ENCODE assay signal across 9 cellular contexts in genomic region chr13:30832845-30833332, GRCh38.
DNase-seq lines count a peak whose midpoint lies in the region; TF ChIP-seq lines count a peak whose summit lies in the region.
"Had no signal": no experiment of that assay in that cellular context is flagged by ENCODE, and none has a peak within 500 bp of the region (broad histone marks: within the 10 kb centered on the region; RNA-seq: fewer than 3 reads in every experiment).

No MANE protein-coding gene starts in this region.

- no peak overlapping the region for H3K4me3 ChIP-seq in foreskin fibroblast (ENCODE audit: low read depth in 1 of 2, low read length in 2 of 2)
- H3K4me3 ChIP-seq: lung had no signal

- in situ Hi-C loops in Caki2 (cut with HindIII; ENCODE audit: low pct_unique_long_range_greater_than_20kb, low sequenced_read_pairs) = no loop called here
- in situ Hi-C loops in SK-MEL-5 (cut with HindIII; ENCODE audit: low pct_unique_long_range_greater_than_20kb, low sequenced_read_pairs) = no loop called here

- DNase-seq in Caki2 (ENCODE audit: low read depth) (peak; percentile 78), NCI-H1048 (lab: John Stamatoyannopoulos, UW) (peak; percentile 69), SK-MEL-5 (ENCODE audit: low read depth, low spot score) (peak; percentile 56), epithelial cell of prostate (ENCODE audit: low read depth, low spot score) (peak; percentile 80), foreskin fibroblast (no peak), AG08396 (ENCODE audit: low spot score) (no peak), GM10266 (ENCODE audit: extremely low spot score) (no peak)
- peak; percentile 23 for DNase-seq in stimulated activated CD4-positive, alpha-beta T cell treated with anti-CD3 and anti-CD28 coated beads, Interleukin-12 subunit alpha, Interleukin-12 subunit beta, amount 100 ng/mL, for 4 hours

- no peak for TF ChIP-seq CTCF in foreskin fibroblast (IDR thresholded peaks at IDR 0.05; ENCODE audit: low read depth, low read length)
- no peak for TF ChIP-seq CTCF in GM10266 (IDR thresholded peaks at IDR 0.05; ENCODE audit: control insufficient read depth, insufficient read depth, low read depth, missing control alignments)

- H3K27ac ChIP-seq in epithelial cell of prostate = peak overlapping the region; percentile 36

Comparison
In these comparisons a context has a peak if more than half of its experiments do, and no peak if none do; other contexts are left out.
1. DNase-seq: peak in Caki2 (single experiment), NCI-H1048 (single experiment), SK-MEL-5 (single experiment), epithelial cell of prostate (single experiment) and stimulated activated CD4-positive, alpha-beta T cell treated with anti-CD3 and anti-CD28 coated beads, Interleukin-12 subunit alpha, Interleukin-12 subunit beta, amount 100 ng/mL, for 4 hours (single experiment); none in foreskin fibroblast (0 of 2), AG08396 (single experiment) and GM10266 (single experiment).